In genomic region chr19:15432018-15432494, GRCh38 we compare ENCODE assay signal across 8 cellular contexts.
DNase-seq lines count a peak whose midpoint lies in the region; ATAC-seq and FAIRE-seq lines count a peak whose summit lies in the region.

No MANE protein-coding gene starts in this region.

- peak overlapping the region; percentile 95 for H3K27ac Mint-ChIP-seq in activated naive CD4-positive, alpha-beta T cell treated with anti-CD3 and anti-CD28 coated beads, Interleukin-2, amount 50 U/mL, for 24 hours
- H3K27ac Mint-ChIP-seq in stimulated activated effector memory CD8-positive, alpha-beta T cell treated with anti-CD3 and anti-CD28 coated beads, Interleukin-12 subunit alpha, Interleukin-12 subunit beta, amount 100 ng/mL, for 72 hours: peak overlapping the region; percentile 98

- H3K4me3 Mint-ChIP-seq in activated naive CD4-positive, alpha-beta T cell treated with anti-CD3 and anti-CD28 coated beads, Interleukin-2, amount 50 U/mL, for 24 hours: peak overlapping the region; percentile 99
- peak overlapping the region; percentile 96 for H3K4me3 Mint-ChIP-seq in stimulated activated effector memory CD8-positive, alpha-beta T cell treated with anti-CD3 and anti-CD28 coated beads, Interleukin-12 subunit alpha, Interleukin-12 subunit beta, amount 100 ng/mL, for 72 hours

- H3K4me1 Mint-ChIP-seq in activated naive CD4-positive, alpha-beta T cell treated with anti-CD3 and anti-CD28 coated beads, Interleukin-2, amount 50 U/mL, for 24 hours: peaks cover 37% of the 10 kb centered on the region
- H3K4me1 Mint-ChIP-seq in stimulated activated effector memory CD8-positive, alpha-beta T cell treated with anti-CD3 and anti-CD28 coated beads, Interleukin-12 subunit alpha, Interleukin-12 subunit beta, amount 100 ng/mL, for 72 hours: peaks cover 42% of the 10 kb centered on the region

- FAIRE-seq in HTR-8/SVneo (lab: Jason Lieb, UNC): no peak

- DNase-seq in D341Med (ENCODE audit: low spot score): peak; percentile 56
- peak; percentile 52 for DNase-seq in iPS-NIHi11 (ENCODE audit: low spot score)
- DNase-seq in stimulated activated effector memory CD8-positive, alpha-beta T cell treated with anti-CD3 and anti-CD28 coated beads, Interleukin-12 subunit alpha, Interleukin-12 subunit beta, amount 100 ng/mL, for 72 hours (ENCODE audit: low spot score in 2 of 2): peak in 1 of 2 donors; percentile 66
- DNase-seq in HPDE6-E6E7 (ENCODE audit: extremely low spot score): no peak
- no peak for DNase-seq in NCI-H748 treated with DMSO at 0.1 percent for 48 hours (lab: John Stamatoyannopoulos, UW)
- DNase-seq in HTR-8/SVneo (ENCODE audit: insufficient read length, low spot score): no peak

- H3K27me3 Mint-ChIP-seq in activated naive CD4-positive, alpha-beta T cell treated with anti-CD3 and anti-CD28 coated beads, Interleukin-2, amount 50 U/mL, for 24 hours: no peaks in the 10 kb centered on the region

- H3K9me3 Mint-ChIP-seq in activated naive CD4-positive, alpha-beta T cell treated with anti-CD3 and anti-CD28 coated beads, Interleukin-2, amount 50 U/mL, for 24 hours: no peaks in the 10 kb centered on the region
- no peaks in the 10 kb centered on the region for H3K9me3 Mint-ChIP-seq in stimulated activated effector memory CD8-positive, alpha-beta T cell treated with anti-CD3 and anti-CD28 coated beads, Interleukin-12 subunit alpha, Interleukin-12 subunit beta, amount 100 ng/mL, for 72 hours

- H3K36me3 Mint-ChIP-seq in activated naive CD4-positive, alpha-beta T cell treated with anti-CD3 and anti-CD28 coated beads, Interleukin-2, amount 50 U/mL, for 24 hours: no peaks in the 10 kb centered on the region
- H3K36me3 Mint-ChIP-seq in stimulated activated effector memory CD8-positive, alpha-beta T cell treated with anti-CD3 and anti-CD28 coated beads, Interleukin-12 subunit alpha, Interleukin-12 subunit beta, amount 100 ng/mL, for 72 hours: peaks cover 31% of the 10 kb centered on the region

- ATAC-seq in HG02981 (IDR thresholded peaks at IDR 0.05; ENCODE audit: unreplicated experiment): peak; percentile 11
- ATAC-seq in stimulated activated effector memory CD8-positive, alpha-beta T cell treated with anti-CD3 and anti-CD28 coated beads, Interleukin-12 subunit alpha, Interleukin-12 subunit beta, amount 100 ng/mL, for 72 hours: peak; percentile 14

Comparison
In these comparisons a context has a peak if more than half of its experiments do, and no peak if none do; other contexts are left out.
1. DNase-seq: peak in D341Med (single experiment) and iPS-NIHi11 (single experiment); none in HPDE6-E6E7 (single experiment), NCI-H748 treated with DMSO at 0.1 percent for 48 hours (single experiment) and HTR-8/SVneo (single experiment).